ENCODE assay signal across 10 cellular contexts in the genomic region with DNA sequence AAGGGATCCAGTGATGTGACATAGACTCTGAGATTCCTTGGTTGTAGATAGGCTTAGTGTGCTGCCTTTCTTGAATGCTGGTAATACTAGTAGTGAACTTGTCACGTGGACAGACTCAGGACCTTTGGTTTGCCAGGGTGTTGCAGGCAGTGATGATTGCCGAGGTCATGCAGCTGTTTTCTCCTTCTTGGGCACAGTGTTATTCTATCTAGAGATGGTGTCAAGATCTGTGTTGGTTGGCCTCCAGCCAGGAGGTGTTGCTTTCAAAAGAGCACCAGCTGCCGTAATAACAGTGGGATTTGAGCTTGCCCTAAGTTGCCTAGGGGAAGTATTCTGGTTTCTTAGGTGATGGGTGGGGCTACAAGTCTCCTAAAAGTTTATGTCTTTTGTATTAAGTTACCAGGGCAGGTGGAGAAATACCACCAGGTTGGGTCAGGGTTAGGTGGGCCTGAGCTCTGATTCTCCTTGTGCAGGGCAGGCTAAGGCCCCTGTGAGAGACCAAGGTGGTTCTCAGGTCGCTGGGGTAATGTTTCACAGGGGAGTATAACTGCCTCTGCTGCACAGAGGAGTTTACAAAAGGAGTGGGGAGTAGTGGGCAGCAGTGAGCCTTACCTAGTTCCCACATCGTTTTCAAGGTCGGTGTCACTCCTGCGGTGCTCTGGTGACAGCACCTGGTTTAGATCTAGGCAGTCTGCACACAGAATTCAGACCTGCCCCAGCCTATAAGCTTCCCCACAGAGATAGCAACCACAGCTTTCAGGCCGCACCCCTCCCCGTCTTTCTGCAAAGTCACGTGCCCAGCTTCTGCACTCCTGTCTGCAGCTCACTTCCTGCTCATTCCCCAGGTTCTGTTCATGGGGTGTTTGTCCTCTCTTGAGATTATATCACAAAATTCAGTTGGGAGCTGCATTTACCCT.
DNase-seq lines count a peak whose midpoint lies in the region; ATAC-seq and TF ChIP-seq lines count a peak whose summit lies in the region.
"Had no signal": no experiment of that assay in that cellular context is flagged by ENCODE, and none has a peak within 500 bp of the region (broad histone marks: within the 10 kb centered on the region; RNA-seq: fewer than 3 reads in every experiment).

No MANE protein-coding gene starts in this region.

- H2BK15ac ChIP-seq in mesenchymal stem cell (ENCODE audit: low read depth, poor library complexity, severe bottlenecking) = no peak overlapping the region

- H3K4me1 Mint-ChIP-seq in activated T-helper 1 cell treated with anti-CD3 and anti-CD28 coated beads, Interleukin-12 subunit alpha, Interleukin-12 subunit beta, Interleukin-2, Interleukin-4 antibody, amounts not matched to agents 30 ng/mL and 10 ng/mL and 1 ng/mL, durations not matched to agents 14 hours and 24 hours and 36 hours (ENCODE audit: low read depth) = peaks cover 34% of the 10 kb centered on the region
- H3K4me1 Mint-ChIP-seq in natural killer cell (peaks cover 51 to 76% of the 10 kb centered on the region in 2 donors), type B pancreatic cell (ENCODE audit: unreplicated experiment) (peaks cover 12% of the 10 kb centered on the region)

- no peak overlapping the region for H4K8ac ChIP-seq in mesenchymal stem cell (ENCODE audit: low read length)

- H3K9ac ChIP-seq in mesenchymal stem cell (ENCODE audit: low read length) = no peak overlapping the region

- intact Hi-C loops in activated T-helper 1 cell treated with anti-CD3 and anti-CD28 coated beads, Interleukin-12 subunit alpha, Interleukin-12 subunit beta, Interleukin-2, Interleukin-4 antibody, amounts not matched to agents 30 ng/mL and 10 ng/mL and 1 ng/mL, durations not matched to agents 14 hours and 24 hours and 36 hours (cut with micrococcal nuclease) = no loop called here
- intact Hi-C loops in natural killer cell (cut with micrococcal nuclease) = no loop called here

- no peak overlapping the region for H3K18ac ChIP-seq in mesenchymal stem cell (ENCODE audit: low read depth in 1 of 2, low read length in 2 of 2)

- H4K91ac ChIP-seq in mesenchymal stem cell (ENCODE audit: low read length) = no peak overlapping the region

- no peak for TF ChIP-seq CTCF in natural killer cell (IDR thresholded peaks at IDR 0.05)
- TF ChIP-seq CTCF in type B pancreatic cell (conservative IDR thresholded peaks at IDR 0.05) = no peak

- no peaks in the 10 kb centered on the region for H3K27me3 ChIP-seq in mesenchymal stem cell (ENCODE audit: control insufficient read depth in 1 of 2, insufficient read depth in 1 of 2, low read length in 2 of 2)
- H3K27me3 ChIP-seq: ascending aorta, neutrophil had no signal

- H3K79me1 ChIP-seq in mesenchymal stem cell (replicated peaks; ENCODE audit: low read length, poor library complexity, severe bottlenecking) = no peaks in the 10 kb centered on the region

- no peak overlapping the region for H2BK5ac ChIP-seq in mesenchymal stem cell (ENCODE audit: low read depth, low read length, poor library complexity, severe bottlenecking)

- H2BK120ac ChIP-seq in mesenchymal stem cell (ENCODE audit: low read depth, low read length) = no peak overlapping the region

- H3K36me3 Mint-ChIP-seq in activated T-helper 1 cell treated with anti-CD3 and anti-CD28 coated beads, Interleukin-12 subunit alpha, Interleukin-12 subunit beta, Interleukin-2, Interleukin-4 antibody, amounts not matched to agents 30 ng/mL and 10 ng/mL and 1 ng/mL, durations not matched to agents 14 hours and 24 hours and 36 hours (ENCODE audit: low read depth) = peaks cover 8% of the 10 kb centered on the region
- H3K36me3 Mint-ChIP-seq in natural killer cell = peaks cover 40% of the 10 kb centered on the region
- no peaks in the 10 kb centered on the region for H3K36me3 Mint-ChIP-seq in type B pancreatic cell

- ATAC-seq in natural killer cell (peak; percentile 80 to 92 (median 88)), HG02642 (IDR thresholded peaks at IDR 0.05; ENCODE audit: poor library complexity, unreplicated experiment) (no peak), HG02623 (IDR thresholded peaks at IDR 0.05; ENCODE audit: unreplicated experiment) (no peak)

- no peaks in the 10 kb centered on the region for H3K9me3 ChIP-seq in mesenchymal stem cell (ENCODE audit: control insufficient read depth, low read length)
- H3K9me3 ChIP-seq: neutrophil had no signal

- no peak overlapping the region for H3K14ac ChIP-seq in mesenchymal stem cell (ENCODE audit: low read length in 2 of 2)

- peaks cover 5% of the 10 kb centered on the region for H3K27me3 Mint-ChIP-seq in activated T-helper 1 cell treated with anti-CD3 and anti-CD28 coated beads, Interleukin-12 subunit alpha, Interleukin-12 subunit beta, Interleukin-2, Interleukin-4 antibody, amounts not matched to agents 30 ng/mL and 10 ng/mL and 1 ng/mL, durations not matched to agents 14 hours and 24 hours and 36 hours (ENCODE audit: insufficient read depth)
- H3K27me3 Mint-ChIP-seq in natural killer cell (ENCODE audit: low read depth in 2 of 2) (no peaks in the 10 kb centered on the region), type B pancreatic cell (no peaks in the 10 kb centered on the region)

- H3K4me3 Mint-ChIP-seq in activated T-helper 1 cell treated with anti-CD3 and anti-CD28 coated beads, Interleukin-12 subunit alpha, Interleukin-12 subunit beta, Interleukin-2, Interleukin-4 antibody, amounts not matched to agents 30 ng/mL and 10 ng/mL and 1 ng/mL, durations not matched to agents 14 hours and 24 hours and 36 hours = peak overlapping the region; percentile 48
- H3K4me3 Mint-ChIP-seq in natural killer cell (peak overlapping the region; percentile 79), type B pancreatic cell (peak overlapping the region; percentile 15)

- no peak overlapping the region for H3K27ac ChIP-seq in mesenchymal stem cell (ENCODE audit: low read length, poor library complexity, severe bottlenecking)
- H3K27ac ChIP-seq: ascending aorta, neutrophil had no signal

- H3K4me3 ChIP-seq in mesenchymal stem cell (ENCODE audit: insufficient read depth in 1 of 2, low read depth in 1 of 2, low read length in 2 of 2) = no peak overlapping the region
- H3K4me3 ChIP-seq: ascending aorta had no signal

- no peak overlapping the region for H3K4ac ChIP-seq in mesenchymal stem cell (ENCODE audit: low read depth in 1 of 2, low read length in 2 of 2)

- 42% methylated on average over 10 of the region's 10 CpGs for WGBS in mesenchymal stem cell

- no peaks in the 10 kb centered on the region for H3K36me3 ChIP-seq in mesenchymal stem cell (ENCODE audit: control insufficient read depth in 1 of 2, insufficient read depth in 2 of 2, low read depth in 1 of 2, low read length in 2 of 2)
- H3K36me3 ChIP-seq: ascending aorta, neutrophil had no signal

- no peak overlapping the region for H2AK5ac ChIP-seq in mesenchymal stem cell (ENCODE audit: low read length, severe bottlenecking)

- no peak overlapping the region for H2BK12ac ChIP-seq in mesenchymal stem cell (ENCODE audit: low read length in 2 of 2)

- H2AFZ ChIP-seq in mesenchymal stem cell (ENCODE audit: low read depth, low read length) = no peak overlapping the region

- no peaks in the 10 kb centered on the region for H3K4me1 ChIP-seq in mesenchymal stem cell (ENCODE audit: control insufficient read depth, insufficient read depth, low read depth, low read length)
- H3K4me1 ChIP-seq: ascending aorta had no signal

- H3K4me2 ChIP-seq in mesenchymal stem cell (ENCODE audit: low read length, poor library complexity, severe bottlenecking) = no peak overlapping the region

- H3K27ac Mint-ChIP-seq in activated T-helper 1 cell treated with anti-CD3 and anti-CD28 coated beads, Interleukin-12 subunit alpha, Interleukin-12 subunit beta, Interleukin-2, Interleukin-4 antibody, amounts not matched to agents 30 ng/mL and 10 ng/mL and 1 ng/mL, durations not matched to agents 14 hours and 24 hours and 36 hours = peak overlapping the region; percentile 62
- H3K27ac Mint-ChIP-seq in natural killer cell (peak overlapping the region; percentile 90), type B pancreatic cell (peak overlapping the region; percentile 62)

- H3K9me3 Mint-ChIP-seq in activated T-helper 1 cell treated with anti-CD3 and anti-CD28 coated beads, Interleukin-12 subunit alpha, Interleukin-12 subunit beta, Interleukin-2, Interleukin-4 antibody, amounts not matched to agents 30 ng/mL and 10 ng/mL and 1 ng/mL, durations not matched to agents 14 hours and 24 hours and 36 hours = peaks cover 17% of the 10 kb centered on the region
- peaks cover 3 to 10% of the 10 kb centered on the region in 2 donors for H3K9me3 Mint-ChIP-seq in natural killer cell
- H3K9me3 Mint-ChIP-seq in type B pancreatic cell = no peaks in the 10 kb centered on the region

- DNase-seq in DMS79 treated with DMSO at 0.1 percent for 48 hours (lab: John Stamatoyannopoulos, UW) (peak; percentile 62), NCI-H524 treated with DMSO at 0.1 percent for 48 hours (lab: John Stamatoyannopoulos, UW) (peak; percentile 82), natural killer cell (peak; percentile 75), type B pancreatic cell (ENCODE audit: extremely low spot score, unreplicated experiment) (no peak), mesenchymal stem cell (no peak)
- peak; percentile 65 for DNase-seq in activated T-helper 1 cell treated with anti-CD3 and anti-CD28 coated beads, Interleukin-12 subunit alpha, Interleukin-12 subunit beta, Interleukin-2, Interleukin-4 antibody, amounts not matched to agents 30 ng/mL and 10 ng/mL and 1 ng/mL, durations not matched to agents 14 hours and 24 hours and 36 hours (ENCODE audit: low spot score)

- no peak overlapping the region for H3K23ac ChIP-seq in mesenchymal stem cell (ENCODE audit: low read length in 2 of 2)

Comparison
In these comparisons a context has a peak if more than half of its experiments do, and no peak if none do; other contexts are left out.
1. DNase-seq: peak in DMS79 treated with DMSO at 0.1 percent for 48 hours (single experiment), NCI-H524 treated with DMSO at 0.1 percent for 48 hours (single experiment), activated T-helper 1 cell treated with anti-CD3 and anti-CD28 coated beads, Interleukin-12 subunit alpha, Interleukin-12 subunit beta, Interleukin-2, Interleukin-4 antibody, amounts not matched to agents 30 ng/mL and 10 ng/mL and 1 ng/mL, durations not matched to agents 14 hours and 24 hours and 36 hours (single experiment) and natural killer cell (single experiment); none in type B pancreatic cell (single experiment) and mesenchymal stem cell (single experiment).
2. H3K4me3 Mint-ChIP-seq: peak in every context shown above with its lines; median percentile 79 in natural killer cell; 48 in activated T-helper 1 cell treated with anti-CD3 and anti-CD28 coated beads, Interleukin-12 subunit alpha, Interleukin-12 subunit beta, Interleukin-2, Interleukin-4 antibody, amounts not matched to agents 30 ng/mL and 10 ng/mL and 1 ng/mL, durations not matched to agents 14 hours and 24 hours and 36 hours; 15 in type B pancreatic cell.
3. ATAC-seq: peak in natural killer cell (3 of 3); none in HG02642 (single experiment) and HG02623 (single experiment).
4. Peak in every context shown above with its lines, with median percentiles within 50 percentile points of each other: H3K27ac Mint-ChIP-seq.